Comparison of ENCODE assay signal across 3 cellular contexts in the genomic region with DNA sequence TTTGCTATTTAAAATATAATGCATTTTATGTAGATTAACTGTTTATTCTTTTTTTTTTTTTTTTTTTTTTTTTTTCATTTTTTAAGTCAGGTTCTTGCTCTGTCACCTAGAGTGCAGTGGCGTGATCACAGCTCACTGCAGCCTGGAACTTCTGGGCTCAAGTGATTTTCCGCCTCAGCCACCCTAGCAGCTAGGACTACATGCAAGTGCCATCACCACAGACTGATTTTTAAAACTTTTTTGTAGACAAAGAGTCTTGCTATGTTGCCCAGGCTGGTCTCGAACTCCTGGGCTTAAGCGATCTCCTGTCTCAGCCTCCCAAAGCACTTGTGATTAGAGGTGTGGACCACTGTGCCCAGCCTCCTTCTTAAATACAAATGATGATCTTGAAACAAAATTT.
"Had no signal": no experiment of that assay in that cellular context is flagged by ENCODE, and none has a peak within 500 bp of the region (broad histone marks: within the 10 kb centered on the region; RNA-seq: fewer than 3 reads in every experiment).

No MANE protein-coding gene starts in this region.

- H3K4me3 ChIP-seq: GM12878 had no signal

- ATAC-seq: GM12878 had no signal

- DNase-seq: GDM1, GF-D8 had no signal
